Comparison of ENCODE assay signal across 1 cellular context in the genomic region with DNA sequence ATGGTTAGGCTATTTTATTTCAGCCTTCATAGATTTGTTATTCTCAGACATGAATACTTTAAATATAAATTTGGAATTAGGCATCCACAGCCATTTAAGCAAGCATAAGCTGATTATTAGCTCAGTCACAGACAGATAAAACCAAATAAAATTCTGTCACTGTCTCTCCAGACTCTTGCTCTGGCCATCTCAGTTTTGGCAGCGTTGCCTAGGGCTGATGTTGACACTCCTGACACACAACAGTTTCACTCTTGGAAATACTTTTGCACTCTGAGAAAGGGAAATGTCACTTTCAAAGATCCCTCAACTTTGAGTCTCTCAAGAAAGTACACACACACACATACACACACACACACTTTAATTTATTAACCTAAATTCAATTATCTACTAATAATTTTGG.
TF ChIP-seq lines count a peak whose summit lies in the region.

No MANE protein-coding gene starts in this region.

TF ChIP-seq in SK-N-SH, 30 proteins besides CTCF, POLR2A, EP300 and RAD21 (continued from another document):
- TF ChIP-seq, protein P1, sequence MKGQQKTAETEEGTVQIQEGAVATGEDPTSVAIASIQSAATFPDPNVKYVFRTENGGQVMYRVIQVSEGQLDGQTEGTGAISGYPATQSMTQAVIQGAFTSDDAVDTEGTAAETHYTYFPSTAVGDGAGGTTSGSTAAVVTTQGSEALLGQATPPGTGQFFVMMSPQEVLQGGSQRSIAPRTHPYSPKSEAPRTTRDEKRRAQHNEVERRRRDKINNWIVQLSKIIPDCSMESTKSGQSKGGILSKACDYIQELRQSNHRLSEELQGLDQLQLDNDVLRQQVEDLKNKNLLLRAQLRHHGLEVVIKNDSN (IDR thresholded peaks at IDR 0.05; ENCODE audit: borderline replicate concordance, low read depth), result no peak
- no peak for TF ChIP-seq RCOR1 (IDR thresholded peaks at IDR 0.05; ENCODE audit: low read length)
- TF ChIP-seq, protein P2, sequence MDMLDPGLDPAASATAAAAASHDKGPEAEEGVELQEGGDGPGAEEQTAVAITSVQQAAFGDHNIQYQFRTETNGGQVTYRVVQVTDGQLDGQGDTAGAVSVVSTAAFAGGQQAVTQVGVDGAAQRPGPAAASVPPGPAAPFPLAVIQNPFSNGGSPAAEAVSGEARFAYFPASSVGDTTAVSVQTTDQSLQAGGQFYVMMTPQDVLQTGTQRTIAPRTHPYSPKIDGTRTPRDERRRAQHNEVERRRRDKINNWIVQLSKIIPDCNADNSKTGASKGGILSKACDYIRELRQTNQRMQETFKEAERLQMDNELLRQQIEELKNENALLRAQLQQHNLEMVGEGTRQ (IDR thresholded peaks at IDR 0.05; ENCODE audit: borderline replicate concordance, low read depth, low read length), result no peak
